Comparison of ENCODE assay signal across 12 cellular contexts in the genomic region with DNA sequence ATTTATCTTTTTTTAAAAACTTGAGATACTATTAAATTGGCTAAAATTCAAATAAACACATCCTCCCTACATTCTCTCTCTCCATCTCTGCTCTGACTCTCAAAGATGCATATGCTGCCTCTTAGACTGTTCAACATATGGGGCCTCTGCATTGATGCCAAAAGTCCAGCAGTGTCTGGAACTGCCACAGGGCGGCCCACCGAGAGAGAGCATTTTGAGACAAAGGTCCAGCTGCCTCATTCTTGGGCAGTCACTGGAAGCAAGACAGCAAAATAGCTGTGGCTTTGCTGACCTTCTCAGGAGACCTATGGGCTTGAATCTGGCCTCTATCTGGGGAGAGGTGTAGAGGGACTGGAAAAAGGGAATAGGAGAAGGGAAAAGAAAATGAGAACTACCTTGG. TPM values are rescaled to one million over a fixed set of nuclear protein-coding genes. Genes with fewer than 3 reads are reported as not detected.
DNase-seq lines count a peak whose midpoint lies in the region; ATAC-seq, FAIRE-seq and TF ChIP-seq lines count a peak whose summit lies in the region.
"Had no signal": no experiment of that assay in that cellular context is flagged by ENCODE, and none has a peak within 500 bp of the region (broad histone marks: within the 10 kb centered on the region; RNA-seq: fewer than 3 reads in every experiment).

No MANE protein-coding gene starts in this region.

- ATAC-seq in HepG2 (peak; percentile 98), right lobe of liver (no peak), GM21447 (IDR thresholded peaks at IDR 0.05; ENCODE audit: unreplicated experiment) (no peak), GM21717 (IDR thresholded peaks at IDR 0.05; ENCODE audit: unreplicated experiment) (no peak), GM19395 (IDR thresholded peaks at IDR 0.05; ENCODE audit: unreplicated experiment) (no peak)

- H3K27me3 Mint-ChIP-seq in MCF 10A (ENCODE audit: insufficient read depth, unreplicated experiment) = no peaks in the 10 kb centered on the region

- POLR2A ChIA-PET in HepG2 (lab: Yijun Ruan, JAX) = no interaction called here
- POLR2A ChIA-PET in MCF 10A (lab: Yijun Ruan, JAX) = no interaction called here

- H3K4me2 ChIP-seq in HepG2 (ENCODE audit: low read depth, low read length) = no peak overlapping the region

- CTCF ChIA-PET in HepG2 (lab: Yijun Ruan, JAX; ENCODE audit: low intra/inter-chr PET ratio, low total read pairs) (interaction anchor here (2.1 kb wide), 1 partner anchor 63 kb away, joined by 8 read pairs; no protein-coding TSS in a partner anchor), MCF 10A (lab: Yijun Ruan, JAX) (no interaction called here)

- H3K4me3 Mint-ChIP-seq in MCF 10A (ENCODE audit: unreplicated experiment) = no peak overlapping the region

- in situ Hi-C loops in HepG2 (cut with HindIII; ENCODE audit: extremely low pct_ligation_motif_present, low pct_unique_long_range_greater_than_20kb) = no loop called here

- intact Hi-C loops in HepG2 (cut with micrococcal nuclease; ENCODE audit: unreplicated experiment) (loop anchor here (1.0 to 10.0 kb wide), 2 partner anchors 64 to 157 kb away; no protein-coding TSS in a partner anchor), right lobe of liver (cut with DNase I) (no loop called here), MCF 10A (cut with micrococcal nuclease) (no loop called here)

- TF ChIP-seq CTCF in HepG2 (CRISPR knock-in tag; IDR thresholded peaks at IDR 0.05) (peak; percentile 58), right lobe of liver (IDR thresholded peaks at IDR 0.05) (no peak), MCF 10A (IDR thresholded peaks at IDR 0.05; ENCODE audit: unreplicated experiment) (no peak)

- FAIRE-seq in HepG2 (lab: Jason Lieb, UNC) = no peak
- FAIRE-seq: keratinocyte had no signal

- TF ChIP-seq RAD21 in HepG2 (CRISPR knock-in tag; IDR thresholded peaks at IDR 0.05) = no peak

- no peaks in the 10 kb centered on the region for H4K20me1 ChIP-seq in HepG2 (ENCODE audit: insufficient read depth, low read length)

- H3K9ac ChIP-seq in HepG2 (ENCODE audit: insufficient read depth, low read depth, low read length) = no peak overlapping the region

- no peak for TF ChIP-seq EP300 in HepG2 (IDR thresholded peaks at IDR 0.05; ENCODE audit: low read depth in 2 of 2, low read length in 2 of 2)
- TF ChIP-seq EP300 in HepG2 (CRISPR knock-in tag; IDR thresholded peaks at IDR 0.05; ENCODE audit: borderline replicate concordance) = no peak

- no peak overlapping the region for H3K4me3 ChIP-seq in HepG2 (replicated peaks in 1 of 3; ENCODE audit: insufficient read depth in 1 of 3, low read depth in 2 of 3, low read length in 3 of 3)
- H3K4me3 ChIP-seq in right lobe of liver = no peak overlapping the region

- DNase-seq in HepG2 (ENCODE audit: low spot score) = peak; percentile 23
- no peak for DNase-seq in right lobe of liver
- DNase-seq in OCI-M1 (lab: John Stamatoyannopoulos, UW) = peak; percentile 0
- peak; percentile 60 for DNase-seq in ecto neural progenitor cell (ENCODE audit: low spot score)
- DNase-seq in MCF 10A (ENCODE audit: unreplicated experiment) = no peak
- DNase-seq: amniotic stem cell, NCI-H226 had no signal

- H3K9me3 ChIP-seq in HepG2 (ENCODE audit: low read length) (no peaks in the 10 kb centered on the region), right lobe of liver (no peaks in the 10 kb centered on the region)
- H3K9me3 ChIP-seq: neutrophil had no signal

- H3K27me3 ChIP-seq in HepG2 (ENCODE audit: control insufficient read depth in 1 of 2, insufficient read depth in 2 of 2, low read length in 2 of 2) (no peaks in the 10 kb centered on the region; a peak in 2 of 5 replicates), right lobe of liver (no peaks in the 10 kb centered on the region)

- no peak overlapping the region for H3K27ac Mint-ChIP-seq in MCF 10A (ENCODE audit: low read depth, unreplicated experiment)

- TF ChIP-seq POLR2A in HepG2 (IDR thresholded peaks at IDR 0.05; ENCODE audit: insufficient read depth in 1 of 2, low read depth in 2 of 2, low read length in 2 of 2) = no peak
- TF ChIP-seq POLR2A in right lobe of liver (IDR thresholded peaks at IDR 0.05) = no peak

- no peaks in the 10 kb centered on the region for H3K79me2 ChIP-seq in HepG2 (ENCODE audit: insufficient read depth, low read length)

- BruUV-seq in HepG2 (replicated peaks; lab: Mats Ljungman, UMichigan) = no TSS peak
- BruUV-seq in MCF 10A (replicated peaks; lab: Mats Ljungman, UMichigan) = no TSS peak

- no peaks in the 10 kb centered on the region for H3K36me3 ChIP-seq in HepG2 (replicated peaks in 1 of 2; ENCODE audit: control insufficient read depth in 1 of 2, insufficient read depth in 2 of 2, low read length in 2 of 2)
- no peaks in the 10 kb centered on the region for H3K36me3 ChIP-seq in right lobe of liver
- H3K36me3 ChIP-seq: neutrophil had no signal

- H3K4me1 ChIP-seq in HepG2 (ENCODE audit: insufficient read depth, low read length) (no peaks in the 10 kb centered on the region), right lobe of liver (peaks cover 0 to 14% (median 0%) of the 10 kb centered on the region in 4 donors)

- peaks cover 7% of the 10 kb centered on the region for H3K36me3 Mint-ChIP-seq in MCF 10A (ENCODE audit: insufficient read depth, unreplicated experiment)

- 0% methylated on average over 2 of the region's 2 CpGs for WGBS in HepG2 (ENCODE audit: low lambda C conversion rate)
- 48% methylated on average over 2 of the region's 2 CpGs for WGBS in right lobe of liver (ENCODE audit: insufficient coverage, low coverage, low lambda C conversion rate, missing lambda C conversion rate)

- peaks cover 13% of the 10 kb centered on the region for H3K9me3 Mint-ChIP-seq in MCF 10A (ENCODE audit: unreplicated experiment)

- H3K27ac ChIP-seq in HepG2 (ENCODE audit: extremely low read length, insufficient read depth, low read length) (no peak overlapping the region), right lobe of liver (no peak overlapping the region)
- H3K27ac ChIP-seq: neutrophil had no signal

- peaks cover 17% of the 10 kb centered on the region for H3K4me1 Mint-ChIP-seq in MCF 10A (ENCODE audit: insufficient read depth, unreplicated experiment)

- no peak overlapping the region for H2AFZ ChIP-seq in HepG2 (ENCODE audit: low read length)

TF ChIP-seq in HepG2, 621 proteins besides CTCF, POLR2A, EP300 and RAD21 (continues in another document):
- TF ChIP-seq BRD4 (CRISPR knock-in tag; IDR thresholded peaks at IDR 0.05) (no peak), ZNF350 (CRISPR knock-in tag; IDR thresholded peaks at IDR 0.05; ENCODE audit: borderline replicate concordance, low read depth) (no peak), ZFP90 (CRISPR knock-in tag; IDR thresholded peaks at IDR 0.05; ENCODE audit: borderline replicate concordance) (no peak), ZNF180 (CRISPR knock-in tag; IDR thresholded peaks at IDR 0.05; ENCODE audit: borderline replicate concordance, low read depth) (no peak)

RNA-seq across cellular contexts. Expression of a gene that starts 12.9 kb away (rescaled TPM):
- total RNA-seq in HepG2 (2016; rRNA removed; fragmentation: Illumina TruSeq; extraction: Trizol) = not detected in 2 replicates
- total RNA-seq in HepG2 (2016; cell fraction: cytosol; rRNA removed; fragmentation: Illumina TruSeq; extraction: Trizol; ENCODE audit: low read depth) = not detected in 2 replicates
- not detected in 2 replicates for total RNA-seq in HepG2 (2016; cell fraction: insoluble cytoplasmic fraction; rRNA removed; fragmentation: Illumina TruSeq; extraction: Trizol)
- total RNA-seq in HepG2 (2016; cell fraction: membrane; rRNA removed; fragmentation: Illumina TruSeq; extraction: Trizol) = not detected in 2 replicates
- total RNA-seq in HepG2 (2016; cell fraction: nucleus; rRNA removed; fragmentation: Illumina TruSeq; extraction: Trizol) = not detected in 2 replicates
- polyA plus RNA-seq in HepG2 (2011; rRNA removed) = not detected in 2 replicates
- not detected in 2 replicates for polyA plus RNA-seq in HepG2 (2011; cell fraction: cytosol; rRNA removed)
- not detected in 2 replicates for polyA plus RNA-seq in HepG2 (2011; cell fraction: nucleus; rRNA removed)
- polyA plus RNA-seq in HepG2 (2012) = not detected in 2 replicates
- polyA plus RNA-seq in HepG2 (2016; cell fraction: cytosol; fragmentation: Illumina TruSeq; extraction: Trizol; ENCODE audit: low read depth) = not detected in 2 replicates
- polyA plus RNA-seq in HepG2 (2016; cell fraction: insoluble cytoplasmic fraction; fragmentation: Illumina TruSeq; extraction: Trizol; ENCODE audit: low read depth) = not detected in 2 replicates
- polyA plus RNA-seq in HepG2 (2016; cell fraction: membrane; fragmentation: Illumina TruSeq; extraction: Trizol; ENCODE audit: low read depth) = not detected in 2 replicates
- not detected in 2 replicates for polyA plus RNA-seq in HepG2 (2016; cell fraction: nucleus; fragmentation: Illumina TruSeq; extraction: Trizol; ENCODE audit: insufficient read depth, low read depth)
- polyA minus RNA-seq in HepG2 (2011; rRNA and poly(A)+ RNA removed; ENCODE audit: low replicate concordance) = not detected in 2 replicates
- not detected in 2 replicates for polyA minus RNA-seq in HepG2 (2011; cell fraction: cytosol; rRNA and poly(A)+ RNA removed)
- polyA minus RNA-seq in HepG2 (2011; cell fraction: nucleus; rRNA and poly(A)+ RNA removed) = 0.13 TPM in 1 of 2 replicates, not detected in the other
- total RNA-seq in right lobe of liver = not detected
- total RNA-seq in MCF 10A (2022) = 0.35 and 0.39 TPM in 2 replicates

RNA-seq across cellular contexts. Expression of a gene that starts 40.6 kb away (rescaled TPM):
- 2.4 and 3.0 TPM in 2 replicates for total RNA-seq in HepG2 (2016; rRNA removed; fragmentation: Illumina TruSeq; extraction: Trizol)
- total RNA-seq in HepG2 (2016; cell fraction: cytosol; rRNA removed; fragmentation: Illumina TruSeq; extraction: Trizol; ENCODE audit: low read depth) = 0.20 and 0.35 TPM in 2 replicates
- total RNA-seq in HepG2 (2016; cell fraction: insoluble cytoplasmic fraction; rRNA removed; fragmentation: Illumina TruSeq; extraction: Trizol) = 2.1 and 2.7 TPM in 2 replicates
- total RNA-seq in HepG2 (2016; cell fraction: membrane; rRNA removed; fragmentation: Illumina TruSeq; extraction: Trizol) = 0.68 and 0.83 TPM in 2 replicates
- total RNA-seq in HepG2 (2016; cell fraction: nucleus; rRNA removed; fragmentation: Illumina TruSeq; extraction: Trizol) = 1.9 and 2.5 TPM in 2 replicates
- polyA plus RNA-seq in HepG2 (2011; rRNA removed) = 0.55 and 1.0 TPM in 2 replicates
- 0.87 and 1.3 TPM in 2 replicates for polyA plus RNA-seq in HepG2 (2011; cell fraction: cytosol; rRNA removed)
- polyA plus RNA-seq in HepG2 (2011; cell fraction: nucleus; rRNA removed) = 1.3 and 1.7 TPM in 2 replicates
- 0.24 and 0.55 TPM in 2 replicates for polyA plus RNA-seq in HepG2 (2012)
- polyA plus RNA-seq in HepG2 (2016; cell fraction: cytosol; fragmentation: Illumina TruSeq; extraction: Trizol; ENCODE audit: low read depth) = 0.10 and 0.11 TPM in 2 replicates
- polyA plus RNA-seq in HepG2 (2016; cell fraction: insoluble cytoplasmic fraction; fragmentation: Illumina TruSeq; extraction: Trizol; ENCODE audit: low read depth) = 0.88 and 1.2 TPM in 2 replicates
- 0.15 and 0.33 TPM in 2 replicates for polyA plus RNA-seq in HepG2 (2016; cell fraction: membrane; fragmentation: Illumina TruSeq; extraction: Trizol; ENCODE audit: low read depth)
- 0.71 and 0.79 TPM in 2 replicates for polyA plus RNA-seq in HepG2 (2016; cell fraction: nucleus; fragmentation: Illumina TruSeq; extraction: Trizol; ENCODE audit: insufficient read depth, low read depth)
- 1.4 and 2.2 TPM in 2 replicates for polyA minus RNA-seq in HepG2 (2011; rRNA and poly(A)+ RNA removed; ENCODE audit: low replicate concordance)
- polyA minus RNA-seq in HepG2 (2011; cell fraction: cytosol; rRNA and poly(A)+ RNA removed) = 1.1 and 1.8 TPM in 2 replicates
- 3.9 and 4.4 TPM in 2 replicates for polyA minus RNA-seq in HepG2 (2011; cell fraction: nucleus; rRNA and poly(A)+ RNA removed)
- 10 to 100 TPM; 23.1 to 35.2 (median 26.1) TPM for total RNA-seq in right lobe of liver
- total RNA-seq in MCF 10A (2022) = 25.3 and 28.2 TPM in 2 replicates

Comparison
In these comparisons a context has a peak if more than half of its experiments do, and no peak if none do; other contexts are left out.
1. DNase-seq: peak in HepG2 (single experiment), OCI-M1 (single experiment) and ecto neural progenitor cell (single experiment); none in right lobe of liver (0 of 3) and MCF 10A (single experiment).